ENCODE assay signal across 8 cellular contexts in the genomic region with DNA sequence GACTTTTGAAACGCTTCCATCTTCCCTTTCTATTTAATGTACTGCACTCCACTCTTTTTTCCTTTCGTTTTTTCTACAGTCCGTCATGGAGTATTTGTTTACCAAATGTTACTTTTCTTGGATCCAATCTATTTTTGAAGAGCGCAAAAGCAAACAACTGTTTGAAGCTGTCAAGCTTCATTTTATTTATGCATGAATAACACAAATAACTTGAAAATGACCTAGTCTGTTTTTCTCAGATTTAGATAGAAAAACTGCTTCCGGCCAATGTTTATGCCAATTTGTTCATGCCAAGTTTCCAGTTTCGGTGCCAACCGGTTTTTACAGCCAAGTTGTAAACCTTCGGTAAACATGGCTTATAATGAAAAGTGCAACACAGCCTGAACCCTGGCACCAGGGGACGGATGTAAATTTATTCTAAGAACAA.
DNase-seq lines count a peak whose midpoint lies in the region; ATAC-seq, FAIRE-seq and TF ChIP-seq lines count a peak whose summit lies in the region.

No MANE protein-coding gene starts in this region.

- peak; percentile 36 for DNase-seq in EH (ENCODE audit: low read depth)
- peak; percentile 62 for DNase-seq in NCI-H774 (lab: John Stamatoyannopoulos, UW)
- DNase-seq in pancreas: peak in 4 of 6 donors; percentile 67 to 78 (median 74)
- DNase-seq in iPS-NIHi7 (ENCODE audit: extremely low spot score): no peak
- DNase-seq in GM12891 (ENCODE audit: insufficient read length, low spot score): no peak
- no peak for DNase-seq in cerebellar nuclear complex (lab: John Stamatoyannopoulos, UW)

- no peak for TF ChIP-seq CTCF in pancreas (IDR thresholded peaks at IDR 0.05)

- TF ChIP-seq POLR2A in GM12891 (IDR thresholded peaks at IDR 0.05; ENCODE audit: low read depth, low read length): no peak

- intact Hi-C loops in pancreas (cut with DNase I): no loop called here

- H3K36me3 ChIP-seq in pancreas: no peaks in the 10 kb centered on the region

- ATAC-seq in pancreas (peak; percentile 88 to 91 (median 90)), GM21526 (IDR thresholded peaks at IDR 0.05; ENCODE audit: low FRiP score, unreplicated experiment) (no peak)

- H3K27me3 ChIP-seq in pancreas: no peaks in the 10 kb centered on the region

- WGBS in pancreas, 2 donors: 10 to 11% methylated on average over 9 of the region's 9 CpGs

- H3K4me1 ChIP-seq in pancreas: peaks cover 0 to 8% (median 6%) of the 10 kb centered on the region in 3 donors

- FAIRE-seq in endometrium (lab: Jason Lieb, UNC) (peak; percentile 35), pancreas (lab: Jason Lieb, UNC) (peak; percentile 96), GM12891 (lab: Jason Lieb, UNC) (no peak)

- peak overlapping the region in 2 of 4 donors; percentile 10 to 19 for H3K4me3 ChIP-seq in pancreas

- no peaks in the 10 kb centered on the region for H3K9me3 ChIP-seq in pancreas

- peak overlapping the region in 3 of 4 donors; percentile 52 to 72 (median 67) for H3K27ac ChIP-seq in pancreas

TF ChIP-seq in GM12891, 5 proteins besides CTCF, POLR2A, EP300 and RAD21:
- no peak for TF ChIP-seq SPI1 (IDR thresholded peaks at IDR 0.05; ENCODE audit: low read depth, low read length)
- no peak for TF ChIP-seq PAX5 (IDR thresholded peaks at IDR 0.05; ENCODE audit: insufficient read depth, low read length, severe bottlenecking)
- no peak for TF ChIP-seq TAF1 (IDR thresholded peaks at IDR 0.05; ENCODE audit: low read depth, low read length)
- no peak for TF ChIP-seq POU2F2 (IDR thresholded peaks at IDR 0.05; ENCODE audit: low read depth, low read length)
- no peak for TF ChIP-seq POLR2AphosphoS5 (IDR thresholded peaks at IDR 0.05; ENCODE audit: low read depth, low read length)

Comparison
In these comparisons a context has a peak if more than half of its experiments do, and no peak if none do; other contexts are left out.
1. DNase-seq: peak in EH (single experiment), NCI-H774 (single experiment) and pancreas (4 of 6); none in iPS-NIHi7 (single experiment), GM12891 (single experiment) and cerebellar nuclear complex (0 of 2).